1 cellular context compared by ENCODE assay signal in the genomic region with DNA sequence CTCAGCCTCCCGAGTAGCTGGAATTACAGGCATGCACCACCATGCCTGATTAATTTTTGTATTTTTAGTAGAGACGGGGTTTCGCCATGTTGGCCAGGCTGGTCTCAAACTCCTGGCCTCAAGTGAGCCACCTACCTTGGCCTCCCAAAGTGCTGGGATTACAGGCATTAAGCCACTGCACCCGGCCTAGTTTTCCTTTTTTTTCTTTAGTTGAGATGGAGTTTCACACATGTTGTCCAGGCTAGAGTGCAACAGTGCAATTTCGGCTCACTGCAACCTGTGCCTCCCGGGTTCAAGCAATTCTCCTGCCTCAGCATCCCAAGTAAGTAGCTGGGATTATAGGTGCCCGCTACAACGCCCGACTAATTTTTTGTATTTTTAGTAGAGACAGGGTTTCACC. TPM values are rescaled to one million over a fixed set of nuclear protein-coding genes. Genes with fewer than 3 reads are reported as not detected.
"Had no signal": no experiment of that assay in that cellular context is flagged by ENCODE, and none has a peak within 500 bp of the region (broad histone marks: within the 10 kb centered on the region; RNA-seq: fewer than 3 reads in every experiment).

No MANE protein-coding gene starts in this region.

RNA-seq across cellular contexts. Expression of gene SLC16A5, which starts 50.0 kb away (rescaled TPM):
- total RNA-seq: H4 had no signal
